Comparison of ENCODE assay signal across 8 cellular contexts in genomic region chr12:116916714-116917114, GRCh38. TPM values are rescaled to one million over a fixed set of nuclear protein-coding genes. Genes with fewer than 3 reads are reported as not detected.
DNase-seq lines count a peak whose midpoint lies in the region; ATAC-seq and TF ChIP-seq lines count a peak whose summit lies in the region.

No MANE protein-coding gene starts in this region.

- TF ChIP-seq POLR2A in prostate gland (IDR thresholded peaks at IDR 0.05), result no peak

- no peaks in the 10 kb centered on the region for H3K27me3 Mint-ChIP-seq in activated CD8-positive, alpha-beta T cell treated with anti-CD3 and anti-CD28 coated beads for 36 hours

- POLR2A ChIA-PET in activated CD8-positive, alpha-beta T cell treated with anti-CD3 and anti-CD28 coated beads for 36 hours (lab: Charles Lee), result interaction anchor here (1.3 kb wide), 1 partner anchor 8 kb away, joined by 5 read pairs; no protein-coding TSS in a partner anchor

- DNase-seq in SKM-1 treated with dmso at 0.1 percent for 144 hours (lab: John Stamatoyannopoulos, UW; ENCODE audit: unreplicated experiment), result peak; percentile 25
- DNase-seq in SKM-1 (lab: John Stamatoyannopoulos, UW; ENCODE audit: unreplicated experiment), result no peak
- DNase-seq in NAMALWA (ENCODE audit: low spot score), result peak; percentile 90
- peak; percentile 71 for DNase-seq in activated CD8-positive, alpha-beta T cell treated with anti-CD3 and anti-CD28 coated beads for 36 hours
- peak; percentile 90 for DNase-seq in fibroblast of villous mesenchyme (ENCODE audit: low read depth)
- DNase-seq in stimulated activated effector memory CD8-positive, alpha-beta T cell treated with anti-CD3 and anti-CD28 coated beads, Interleukin-12 subunit alpha, Interleukin-12 subunit beta, amount 100 ng/mL, for 72 hours (ENCODE audit: low spot score in 2 of 2), result peak; percentile 28 to 61
- no peak for DNase-seq in prostate gland (ENCODE audit: low spot score)

- no peak overlapping the region for H3K27ac ChIP-seq in prostate gland

- ATAC-seq in HG02588 (IDR thresholded peaks at IDR 0.05; ENCODE audit: unreplicated experiment), result peak; percentile 97
- ATAC-seq in activated CD8-positive, alpha-beta T cell treated with anti-CD3 and anti-CD28 coated beads for 36 hours, result peak; percentile 90
- peak; percentile 99 for ATAC-seq in stimulated activated effector memory CD8-positive, alpha-beta T cell treated with anti-CD3 and anti-CD28 coated beads, Interleukin-12 subunit alpha, Interleukin-12 subunit beta, amount 100 ng/mL, for 72 hours

- no peaks in the 10 kb centered on the region for H3K9me3 Mint-ChIP-seq in activated CD8-positive, alpha-beta T cell treated with anti-CD3 and anti-CD28 coated beads for 36 hours
- H3K9me3 Mint-ChIP-seq in stimulated activated effector memory CD8-positive, alpha-beta T cell treated with anti-CD3 and anti-CD28 coated beads, Interleukin-12 subunit alpha, Interleukin-12 subunit beta, amount 100 ng/mL, for 72 hours, result no peaks in the 10 kb centered on the region

- H3K4me3 Mint-ChIP-seq in activated CD8-positive, alpha-beta T cell treated with anti-CD3 and anti-CD28 coated beads for 36 hours, result no peak overlapping the region
- peak overlapping the region; percentile 18 for H3K4me3 Mint-ChIP-seq in stimulated activated effector memory CD8-positive, alpha-beta T cell treated with anti-CD3 and anti-CD28 coated beads, Interleukin-12 subunit alpha, Interleukin-12 subunit beta, amount 100 ng/mL, for 72 hours

- H3K4me1 Mint-ChIP-seq in activated CD8-positive, alpha-beta T cell treated with anti-CD3 and anti-CD28 coated beads for 36 hours (ENCODE audit: low read depth), result peaks cover 63% of the 10 kb centered on the region
- peaks cover 64% of the 10 kb centered on the region for H3K4me1 Mint-ChIP-seq in stimulated activated effector memory CD8-positive, alpha-beta T cell treated with anti-CD3 and anti-CD28 coated beads, Interleukin-12 subunit alpha, Interleukin-12 subunit beta, amount 100 ng/mL, for 72 hours

- H3K36me3 Mint-ChIP-seq in activated CD8-positive, alpha-beta T cell treated with anti-CD3 and anti-CD28 coated beads for 36 hours (ENCODE audit: low read depth), result peaks cover 22% of the 10 kb centered on the region
- peaks cover 6% of the 10 kb centered on the region for H3K36me3 Mint-ChIP-seq in stimulated activated effector memory CD8-positive, alpha-beta T cell treated with anti-CD3 and anti-CD28 coated beads, Interleukin-12 subunit alpha, Interleukin-12 subunit beta, amount 100 ng/mL, for 72 hours

- peak overlapping the region; percentile 24 for H3K27ac Mint-ChIP-seq in activated CD8-positive, alpha-beta T cell treated with anti-CD3 and anti-CD28 coated beads for 36 hours
- H3K27ac Mint-ChIP-seq in stimulated activated effector memory CD8-positive, alpha-beta T cell treated with anti-CD3 and anti-CD28 coated beads, Interleukin-12 subunit alpha, Interleukin-12 subunit beta, amount 100 ng/mL, for 72 hours, result peak overlapping the region; percentile 75

- no peak overlapping the region for H3K4me3 ChIP-seq in fibroblast of villous mesenchyme (ENCODE audit: low read depth, low read length)
- no peak overlapping the region for H3K4me3 ChIP-seq in prostate gland

- no peak for TF ChIP-seq CTCF in activated CD8-positive, alpha-beta T cell treated with anti-CD3 and anti-CD28 coated beads for 36 hours (IDR thresholded peaks at IDR 0.05)
- TF ChIP-seq CTCF in fibroblast of villous mesenchyme (IDR thresholded peaks at IDR 0.05; ENCODE audit: insufficient read depth, low read depth, low read length) (peak; percentile 50), prostate gland (IDR thresholded peaks at IDR 0.05) (no peak)

- no peaks in the 10 kb centered on the region for H3K9me3 ChIP-seq in prostate gland

- WGBS in prostate gland, result 63% methylated on average over 5 of the region's 5 CpGs

- CTCF ChIA-PET in activated CD8-positive, alpha-beta T cell treated with anti-CD3 and anti-CD28 coated beads for 36 hours (lab: Charles Lee), result interaction anchor here (1.4 kb wide), 1 partner anchor 26 kb away, joined by 3 read pairs; no protein-coding TSS in a partner anchor

- no peaks in the 10 kb centered on the region for H3K27me3 ChIP-seq in prostate gland (replicated peaks; ENCODE audit: insufficient read depth)

- H3K36me3 ChIP-seq in prostate gland, result no peaks in the 10 kb centered on the region

- intact Hi-C loops in activated CD8-positive, alpha-beta T cell treated with anti-CD3 and anti-CD28 coated beads for 36 hours (cut with micrococcal nuclease), result no loop called here
- intact Hi-C loops in prostate gland (cut with DNase I), result no loop called here

- peaks cover 6% of the 10 kb centered on the region for H3K4me1 ChIP-seq in prostate gland (replicated peaks)

RNA-seq across cellular contexts. Expression of gene FBXW8, which starts 6.0 kb away (rescaled TPM):
- 1 to 10 TPM; 7.0 to 8.5 TPM for total RNA-seq in activated CD8-positive, alpha-beta T cell treated with anti-CD3 and anti-CD28 coated beads for 36 hours
- total RNA-seq in fibroblast of villous mesenchyme (24.6 and 30.3 TPM in 2 replicates), prostate gland (10 to 100 TPM; 20.8 to 26.7 TPM)

RNA-seq across cellular contexts. Expression of gene HRK, which starts 35.5 kb away (rescaled TPM):
- total RNA-seq in activated CD8-positive, alpha-beta T cell treated with anti-CD3 and anti-CD28 coated beads for 36 hours, result not detected
- total RNA-seq in fibroblast of villous mesenchyme (under 0.01 TPM in 1 of 2 replicates, not detected in the other), prostate gland (1 to 10 TPM in 1 of 2 donors, not detected in 1; 4.9 TPM)

Comparison
In these comparisons a context has a peak if more than half of its experiments do, and no peak if none do; other contexts are left out.
1. DNase-seq: peak in SKM-1 treated with dmso at 0.1 percent for 144 hours (single experiment), NAMALWA (single experiment), activated CD8-positive, alpha-beta T cell treated with anti-CD3 and anti-CD28 coated beads for 36 hours (single experiment), fibroblast of villous mesenchyme (single experiment) and stimulated activated effector memory CD8-positive, alpha-beta T cell treated with anti-CD3 and anti-CD28 coated beads, Interleukin-12 subunit alpha, Interleukin-12 subunit beta, amount 100 ng/mL, for 72 hours (2 of 2); none in SKM-1 (single experiment) and prostate gland (single experiment).
2. Peak in every context shown above with its lines, with median percentiles within 50 percentile points of each other: ATAC-seq.